32 cellular contexts compared by ENCODE assay signal in the genomic region with DNA sequence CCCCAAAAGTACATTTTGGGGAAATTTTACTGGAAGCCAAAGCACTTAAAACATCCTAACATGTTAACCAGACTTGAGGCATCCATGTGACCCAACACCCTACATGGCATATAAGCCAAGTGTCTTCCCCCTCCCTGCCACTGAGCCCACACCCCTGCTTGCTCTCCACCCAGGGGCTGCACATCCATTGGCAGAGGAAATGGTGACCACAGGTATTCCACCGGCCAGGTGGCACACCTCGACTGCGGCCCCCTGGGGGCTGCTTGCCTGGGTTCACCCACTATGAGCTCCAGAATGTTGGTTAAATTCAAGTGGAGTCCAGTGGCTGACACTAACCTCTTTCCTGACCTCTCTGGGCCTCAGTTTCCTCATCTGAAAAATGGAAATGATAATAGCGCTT.
"Had no signal": no experiment of that assay in that cellular context is flagged by ENCODE, and none has a peak within 500 bp of the region (broad histone marks: within the 10 kb centered on the region; RNA-seq: fewer than 3 reads in every experiment).

No MANE protein-coding gene starts in this region.

- H3K4me1 Mint-ChIP-seq: activated B cell treated with CpG ODN at 0.5 μM for 24 hours; activated T-helper 17 cell treated with anti-CD3 and anti-CD28 coated beads, Interleukin-2, amount 50 U/mL, for 72 hours; central memory CD8-positive, alpha-beta T cell; T-helper 17 cell had no signal

- H3K36me3 ChIP-seq: breast epithelium, cardiac muscle cell, esophagus muscularis mucosa, gastrocnemius medialis, WERI-Rb-1 had no signal

- H3K27me3 Mint-ChIP-seq: activated B cell treated with CpG ODN at 0.5 μM for 24 hours; activated naive CD8-positive, alpha-beta T cell; activated T-helper 17 cell treated with anti-CD3 and anti-CD28 coated beads, Interleukin-2, amount 50 U/mL, for 72 hours had no signal

- H3K27me3 ChIP-seq: body of pancreas, breast epithelium, cardiac muscle cell, esophagus muscularis mucosa, foreskin keratinocyte, gastrocnemius medialis had no signal

- H3K4me3 ChIP-seq: body of pancreas, breast epithelium, cardiac muscle cell, esophagus muscularis mucosa, gastrocnemius medialis had no signal

- H3K36me3 Mint-ChIP-seq: activated naive CD8-positive, alpha-beta T cell had no signal

- H3K27ac Mint-ChIP-seq: activated B cell treated with CpG ODN at 0.5 μM for 24 hours; activated CD8-positive, alpha-beta T cell treated with anti-CD3 and anti-CD28 coated beads for 36 hours; activated naive CD8-positive, alpha-beta T cell; activated T-helper 17 cell treated with anti-CD3 and anti-CD28 coated beads, Interleukin-2, amount 50 U/mL, for 72 hours; effector memory CD8-positive, alpha-beta T cell; T-helper 17 cell; T-helper 2 cell treated with Interferon-gamma antibody and Interleukin-4, amounts not matched to agents 5 μg/mL and 100 μg/mL, for 36 hours had no signal

- H3K9me3 Mint-ChIP-seq: activated B cell treated with CpG ODN at 0.5 μM for 24 hours; activated T-helper 17 cell treated with anti-CD3 and anti-CD28 coated beads, Interleukin-2, amount 50 U/mL, for 72 hours; central memory CD8-positive, alpha-beta T cell; effector memory CD8-positive, alpha-beta T cell; T-helper 2 cell treated with Interferon-gamma antibody and Interleukin-4, amounts not matched to agents 5 μg/mL and 100 μg/mL, for 36 hours had no signal

- H3K27ac ChIP-seq: body of pancreas, breast epithelium, cardiac muscle cell, foreskin keratinocyte, gastrocnemius medialis, WERI-Rb-1 had no signal

- H3K9me3 ChIP-seq: body of pancreas had no signal

- H3K4me1 ChIP-seq: body of pancreas, breast epithelium, foreskin keratinocyte had no signal

- DNase-seq: activated B cell treated with CpG ODN at 0.5 μM for 24 hours; activated CD4-positive, alpha-beta T cell treated with anti-CD3 and anti-CD28 coated beads for 48 hours; activated CD4-positive, alpha-beta T cell treated with anti-CD3 and anti-CD28 coated beads, Interleukin-2, amount 50 U/mL, for 1 hour; activated CD4-positive, alpha-beta T cell treated with anti-CD3 and anti-CD28 coated beads, Interleukin-2, amount 50 U/mL, for 48 hours; activated CD8-positive, alpha-beta memory T cell treated with anti-CD3 and anti-CD28 coated beads for 24 hours; activated CD8-positive, alpha-beta T cell treated with anti-CD3 and anti-CD28 coated beads for 36 hours; activated effector memory CD4-positive, alpha-beta T cell treated with Interleukin-2 at 50 U/mL for 16 hours; activated gamma-delta T cell treated with Interleukin-2 at 50 U/mL for 16 hours; activated naive CD4-positive, alpha-beta T cell treated with anti-CD3 and anti-CD28 coated beads, Interleukin-2, amount 50 U/mL, for 16 hours; activated naive CD4-positive, alpha-beta T cell treated with Interleukin-2 at 50 U/mL for 16 hours; activated T-cell treated with anti-CD3 and anti-CD28 coated beads, Interleukin-2, amount 50 U/mL, for 4 hours; amniotic stem cell; anterior cingulate cortex; body of pancreas; cortex of kidney; dermis blood vessel endothelial cell; effector CD4-positive, alpha-beta T cell; effector memory CD8-positive, alpha-beta T cell; erythroblast; foreskin keratinocyte; gastrocnemius medialis; T-helper 1 cell; T-helper 17 cell; T1000; WERI-Rb-1 had no signal

- H3K4me3 Mint-ChIP-seq: activated B cell treated with CpG ODN at 0.5 μM for 24 hours; activated CD8-positive, alpha-beta T cell treated with anti-CD3 and anti-CD28 coated beads for 36 hours; activated naive CD8-positive, alpha-beta T cell; activated T-cell treated with anti-CD3 and anti-CD28 coated beads, Interleukin-2, amount 50 U/mL, for 4 hours; activated T-helper 17 cell treated with anti-CD3 and anti-CD28 coated beads, Interleukin-2, amount 50 U/mL, for 72 hours; central memory CD8-positive, alpha-beta T cell; effector memory CD8-positive, alpha-beta T cell; T-helper 17 cell; T-helper 2 cell treated with Interferon-gamma antibody and Interleukin-4, amounts not matched to agents 5 μg/mL and 100 μg/mL, for 36 hours had no signal
